29 cellular contexts compared by ENCODE assay signal in the genomic region with DNA sequence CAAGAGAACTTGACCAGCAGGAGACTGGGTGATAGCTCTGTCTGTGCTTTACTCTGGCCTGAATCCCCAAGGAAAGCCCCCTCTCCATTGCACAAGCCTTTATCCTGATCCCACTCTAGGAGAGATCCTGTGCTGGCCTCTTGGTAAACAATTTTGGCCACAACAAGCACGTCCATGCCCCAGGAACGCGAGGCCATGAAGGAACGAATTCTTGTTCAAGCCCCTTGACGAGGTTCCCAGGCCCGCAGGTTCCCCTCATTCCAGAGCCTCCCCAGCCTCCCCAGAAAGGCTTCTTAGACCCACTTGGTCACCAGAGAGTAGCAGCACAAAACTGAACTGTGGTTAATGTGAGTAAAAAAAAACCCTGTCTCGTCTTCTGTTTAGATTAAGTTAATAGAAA.
"Had no signal": no experiment of that assay in that cellular context is flagged by ENCODE, and none has a peak within 500 bp of the region (broad histone marks: within the 10 kb centered on the region; RNA-seq: fewer than 3 reads in every experiment).

No MANE protein-coding gene starts in this region.

- H2AFZ ChIP-seq: PC-9 had no signal

- ATAC-seq: activated CD8-positive, alpha-beta memory T cell treated with anti-CD3 and anti-CD28 coated beads, Interleukin-2, amount 10 ng/mL, durations not matched to agents 7 days and 5 days; activated naive CD8-positive, alpha-beta T cell treated with anti-CD3 and anti-CD28 coated beads, Interleukin-2, amount 50 U/mL, for 24 hours had no signal

- H3K27me3 ChIP-seq: brain microvascular endothelial cell had no signal

- H3K4me3 ChIP-seq: PC-9 had no signal

- H3K4me2 ChIP-seq: PC-9 had no signal

- H3K27ac ChIP-seq: brain microvascular endothelial cell, PC-9, WERI-Rb-1 had no signal

- H3K36me3 Mint-ChIP-seq: activated CD8-positive, alpha-beta memory T cell treated with anti-CD3 and anti-CD28 coated beads, Interleukin-2, amount 10 ng/mL, durations not matched to agents 7 days and 5 days; activated naive CD8-positive, alpha-beta T cell had no signal

- H3K27ac Mint-ChIP-seq: activated CD4-positive, alpha-beta memory T cell treated with anti-CD3 and anti-CD28 coated beads, Interleukin-2, amount 10 ng/mL, durations not matched to agents 7 days and 5 days; activated CD8-positive, alpha-beta memory T cell treated with anti-CD3 and anti-CD28 coated beads, Interleukin-2, amount 10 ng/mL, durations not matched to agents 7 days and 5 days; activated naive CD4-positive, alpha-beta T cell treated with anti-CD3 and anti-CD28 coated beads, Interleukin-2, amount 10 ng/mL, durations not matched to agents 7 days and 5 days; activated naive CD8-positive, alpha-beta T cell; activated naive CD8-positive, alpha-beta T cell treated with anti-CD3 and anti-CD28 coated beads, Interleukin-2, amount 50 U/mL, for 24 hours had no signal

- H3K4me1 Mint-ChIP-seq: activated naive CD8-positive, alpha-beta T cell treated with anti-CD3 and anti-CD28 coated beads, Interleukin-2, amount 50 U/mL, for 24 hours had no signal

- H3K4me3 Mint-ChIP-seq: activated CD4-positive, alpha-beta memory T cell treated with anti-CD3 and anti-CD28 coated beads, Interleukin-2, amount 10 ng/mL, durations not matched to agents 7 days and 5 days; activated CD8-positive, alpha-beta memory T cell treated with anti-CD3 and anti-CD28 coated beads, Interleukin-2, amount 10 ng/mL, durations not matched to agents 7 days and 5 days; activated naive CD4-positive, alpha-beta T cell treated with anti-CD3 and anti-CD28 coated beads, Interleukin-2, amount 10 ng/mL, durations not matched to agents 7 days and 5 days; activated naive CD8-positive, alpha-beta T cell; activated naive CD8-positive, alpha-beta T cell treated with anti-CD3 and anti-CD28 coated beads, Interleukin-2, amount 50 U/mL, for 24 hours had no signal

- DNase-seq: activated CD4-positive, alpha-beta memory T cell treated with anti-CD3 and anti-CD28 coated beads, Interleukin-2, amount 10 ng/mL, durations not matched to agents 7 days and 5 days; activated CD4-positive, alpha-beta T cell treated with anti-CD3 and anti-CD28 coated beads for 1 hour; activated CD4-positive, alpha-beta T cell treated with anti-CD3 and anti-CD28 coated beads for 48 hours; activated CD4-positive, CD25-positive, alpha-beta regulatory T cell; activated CD8-positive, alpha-beta memory T cell treated with anti-CD3 and anti-CD28 coated beads for 24 hours; activated CD8-positive, alpha-beta memory T cell treated with anti-CD3 and anti-CD28 coated beads, Interleukin-2, amount 10 ng/mL, durations not matched to agents 7 days and 5 days; activated CD8-positive, alpha-beta memory T cell treated with anti-CD3 and anti-CD28 coated beads, Interleukin-2, amount 50 U/mL, for 48 hours; activated effector memory CD4-positive, alpha-beta T cell treated with Interleukin-2 at 50 U/mL for 16 hours; activated naive CD4-positive, alpha-beta T cell treated with anti-CD3 and anti-CD28 coated beads, Interleukin-2, amount 10 ng/mL, durations not matched to agents 7 days and 5 days; activated naive CD8-positive, alpha-beta T cell treated with anti-CD3 and anti-CD28 coated beads, Interleukin-2, amount 50 U/mL, for 24 hours; activated T-cell treated with anti-CD3 and anti-CD28 coated beads, Interleukin-2, amount 50 U/mL, for 48 hours; anterior cingulate cortex; brain microvascular endothelial cell; central memory CD4-positive, alpha-beta T cell; Karpas-422; NCI-H1048; NCI-H1105 treated with DMSO at 0.1 percent for 48 hours; NCI-H1436; NCI-H1694; NCI-H1930; NCI-H2081 treated with DMSO at 0.1 percent for 48 hours; NCI-H226; NCI-H446 treated with DMSO at 0.1 percent for 48 hours; PC-9; Right ventricle myocardium superior; SW 1271; T1000; WERI-Rb-1 had no signal

- H3K9me3 Mint-ChIP-seq: activated CD4-positive, alpha-beta memory T cell treated with anti-CD3 and anti-CD28 coated beads, Interleukin-2, amount 10 ng/mL, durations not matched to agents 7 days and 5 days; activated naive CD4-positive, alpha-beta T cell treated with anti-CD3 and anti-CD28 coated beads, Interleukin-2, amount 10 ng/mL, durations not matched to agents 7 days and 5 days; activated naive CD8-positive, alpha-beta T cell treated with anti-CD3 and anti-CD28 coated beads, Interleukin-2, amount 50 U/mL, for 24 hours had no signal

- H3K27me3 Mint-ChIP-seq: activated CD4-positive, alpha-beta memory T cell treated with anti-CD3 and anti-CD28 coated beads, Interleukin-2, amount 10 ng/mL, durations not matched to agents 7 days and 5 days; activated CD8-positive, alpha-beta memory T cell treated with anti-CD3 and anti-CD28 coated beads, Interleukin-2, amount 10 ng/mL, durations not matched to agents 7 days and 5 days; activated naive CD4-positive, alpha-beta T cell treated with anti-CD3 and anti-CD28 coated beads, Interleukin-2, amount 10 ng/mL, durations not matched to agents 7 days and 5 days; activated naive CD8-positive, alpha-beta T cell; activated naive CD8-positive, alpha-beta T cell treated with anti-CD3 and anti-CD28 coated beads, Interleukin-2, amount 50 U/mL, for 24 hours had no signal
